In genomic region chr5:6475626-6476312, GRCh38 we compare ENCODE assay signal across 18 cellular contexts. TPM values are rescaled to one million over a fixed set of nuclear protein-coding genes. Genes with fewer than 3 reads are reported as not detected.
A peak's percentile ranks its signal among the peaks of the same experiment; 100 is the strongest.
DNase-seq lines count a peak whose midpoint lies in the region; ATAC-seq and TF ChIP-seq lines count a peak whose summit lies in the region.
"Had no signal": no experiment of that assay in that cellular context is flagged by ENCODE, and none has a peak within 500 bp of the region (broad histone marks: within the 10 kb centered on the region; RNA-seq: fewer than 3 reads in every experiment).

No MANE protein-coding gene starts in this region.

- intact Hi-C loops in HCT116 (cut with micrococcal nuclease), result no loop called here
- intact Hi-C loops in activated T-helper 2 cell treated with anti-CD3 and anti-CD28 coated beads, Interferon-gamma antibody, Interleukin-2, Interleukin-4, amounts not matched to agents 10 μg/mL and 5 μg/mL and 100 μg/mL, durations not matched to agents 14 hours and 24 hours and 36 hours (cut with micrococcal nuclease), result no loop called here

- H2AFZ ChIP-seq in HCT116 (ENCODE audit: low read depth, low read length, poor library complexity, severe bottlenecking), result no peak overlapping the region
- H2AFZ ChIP-seq: parathyroid adenoma had no signal

- H3K36me3 ChIP-seq in HCT116 (ENCODE audit: control insufficient read depth in 1 of 2, insufficient read depth in 2 of 2, low read length in 2 of 2), result no peaks in the 10 kb centered on the region
- no peaks in the 10 kb centered on the region for H3K36me3 ChIP-seq in iPS DF 6.9 (ENCODE audit: control insufficient read depth, insufficient read depth, low read length)
- H3K36me3 ChIP-seq: colonic mucosa had no signal

- no peak for TF ChIP-seq CTCF in HCT116 (IDR thresholded peaks at IDR 0.05 in 2 of 3, conservative IDR thresholded peaks at IDR 0.05 in 1 of 3; ENCODE audit: borderline replicate concordance in 1 of 3, insufficient read depth in 1 of 3, low read depth in 2 of 3, low read length in 2 of 3)

- H3K27me3 ChIP-seq in HCT116 (ENCODE audit: insufficient read depth, low read length), result peaks cover 26% of the 10 kb centered on the region
- no peaks in the 10 kb centered on the region for H3K27me3 ChIP-seq in iPS DF 6.9 (ENCODE audit: control insufficient read depth, insufficient read depth, low read length)
- H3K27me3 ChIP-seq: colonic mucosa had no signal

- H3K36me3 Mint-ChIP-seq in activated naive CD8-positive, alpha-beta T cell treated with anti-CD3 and anti-CD28 coated beads for 36 hours, result no peaks in the 10 kb centered on the region
- no peaks in the 10 kb centered on the region for H3K36me3 Mint-ChIP-seq in activated T-helper 2 cell treated with anti-CD3 and anti-CD28 coated beads, Interferon-gamma antibody, Interleukin-2, Interleukin-4, amounts not matched to agents 10 μg/mL and 5 μg/mL and 100 μg/mL, durations not matched to agents 14 hours and 24 hours and 36 hours (ENCODE audit: low read depth)
- no peaks in the 10 kb centered on the region for H3K36me3 Mint-ChIP-seq in T-helper 2 cell treated with Interferon-gamma antibody and Interleukin-4, amounts not matched to agents 5 μg/mL and 100 μg/mL, for 36 hours (ENCODE audit: low read depth)

- H3K79me2 ChIP-seq in HCT116 (ENCODE audit: insufficient read depth, low read length), result no peaks in the 10 kb centered on the region
- H3K79me2 ChIP-seq: parathyroid adenoma had no signal

- H3K4me3 Mint-ChIP-seq in activated naive CD8-positive, alpha-beta T cell treated with anti-CD3 and anti-CD28 coated beads for 36 hours, result no peak overlapping the region
- H3K4me3 Mint-ChIP-seq in activated T-helper 2 cell treated with anti-CD3 and anti-CD28 coated beads, Interferon-gamma antibody, Interleukin-2, Interleukin-4, amounts not matched to agents 10 μg/mL and 5 μg/mL and 100 μg/mL, durations not matched to agents 14 hours and 24 hours and 36 hours (ENCODE audit: low read depth), result no peak overlapping the region
- no peak overlapping the region for H3K4me3 Mint-ChIP-seq in T-helper 2 cell treated with Interferon-gamma antibody and Interleukin-4, amounts not matched to agents 5 μg/mL and 100 μg/mL, for 36 hours
- H3K4me3 Mint-ChIP-seq: activated CD8-positive, alpha-beta T cell treated with anti-CD3 and anti-CD28 coated beads for 36 hours had no signal

- H3K4me1 Mint-ChIP-seq in activated naive CD8-positive, alpha-beta T cell treated with anti-CD3 and anti-CD28 coated beads for 36 hours, result no peaks in the 10 kb centered on the region
- no peaks in the 10 kb centered on the region for H3K4me1 Mint-ChIP-seq in activated T-helper 2 cell treated with anti-CD3 and anti-CD28 coated beads, Interferon-gamma antibody, Interleukin-2, Interleukin-4, amounts not matched to agents 10 μg/mL and 5 μg/mL and 100 μg/mL, durations not matched to agents 14 hours and 24 hours and 36 hours (ENCODE audit: low read depth)
- H3K4me1 Mint-ChIP-seq in T-helper 2 cell treated with Interferon-gamma antibody and Interleukin-4, amounts not matched to agents 5 μg/mL and 100 μg/mL, for 36 hours (ENCODE audit: low read depth), result no peaks in the 10 kb centered on the region

- H4K20me1 ChIP-seq in HCT116 (ENCODE audit: insufficient read depth), result no peaks in the 10 kb centered on the region

- H3K4me3 ChIP-seq in HCT116 (replicated peaks in 1 of 2; ENCODE audit: low read depth in 1 of 2, low read length in 2 of 2) (no peak overlapping the region), iPS DF 6.9 (ENCODE audit: low read length) (no peak overlapping the region)
- H3K4me3 ChIP-seq: colonic mucosa, smooth muscle cell had no signal

- H3K27ac ChIP-seq in HCT116 (ENCODE audit: low read depth, low read length), result no peak overlapping the region
- H3K27ac ChIP-seq in iPS DF 6.9 (ENCODE audit: low read length), result no peak overlapping the region
- H3K27ac ChIP-seq: colonic mucosa, epithelial cell of prostate, parathyroid adenoma had no signal

- WGBS in iPS DF 6.9 (ENCODE audit: insufficient coverage, insufficient read length), result no CpG with 5 or more reads among the region's 9 CpGs

- RAD21 ChIA-PET in HCT116 (lab: Charles Lee; ENCODE audit: low non-redundant PET in 1 of 2, low total read pairs in 2 of 2, uncharacterized antibody in 2 of 2, unreplicated experiment in 2 of 2), result no interaction called here

- ATAC-seq in HCT116, result peak; percentile 66
- ATAC-seq: activated CD8-positive, alpha-beta T cell treated with anti-CD3 and anti-CD28 coated beads for 36 hours had no signal

- no peak for TF ChIP-seq RAD21 in HCT116 (IDR thresholded peaks at IDR 0.05; ENCODE audit: low read depth)

- CTCF ChIA-PET in HCT116 (lab: Charles Lee), result no interaction called here

- no peaks in the 10 kb centered on the region for H3K9me3 ChIP-seq in HCT116 (ENCODE audit: control insufficient read depth in 1 of 2, insufficient read depth in 1 of 2, low read depth in 1 of 2, low read length in 2 of 2)
- no peaks in the 10 kb centered on the region for H3K9me3 ChIP-seq in iPS DF 6.9 (ENCODE audit: control insufficient read depth, insufficient read depth, low read length)
- H3K9me3 ChIP-seq: colonic mucosa had no signal

- H3K9me3 Mint-ChIP-seq in activated naive CD8-positive, alpha-beta T cell treated with anti-CD3 and anti-CD28 coated beads for 36 hours, result peaks cover 3% of the 10 kb centered on the region
- H3K9me3 Mint-ChIP-seq in activated T-helper 2 cell treated with anti-CD3 and anti-CD28 coated beads, Interferon-gamma antibody, Interleukin-2, Interleukin-4, amounts not matched to agents 10 μg/mL and 5 μg/mL and 100 μg/mL, durations not matched to agents 14 hours and 24 hours and 36 hours, result no peaks in the 10 kb centered on the region
- H3K9me3 Mint-ChIP-seq in T-helper 2 cell treated with Interferon-gamma antibody and Interleukin-4, amounts not matched to agents 5 μg/mL and 100 μg/mL, for 36 hours, result no peaks in the 10 kb centered on the region
- H3K9me3 Mint-ChIP-seq: activated CD8-positive, alpha-beta T cell treated with anti-CD3 and anti-CD28 coated beads for 36 hours had no signal

- no peaks in the 10 kb centered on the region for H3K4me1 ChIP-seq in HCT116 (ENCODE audit: control insufficient read depth in 1 of 2, insufficient read depth in 2 of 2, low read length in 2 of 2)
- H3K4me1 ChIP-seq in iPS DF 6.9 (ENCODE audit: control insufficient read depth, insufficient read depth, low read length), result no peaks in the 10 kb centered on the region
- H3K4me1 ChIP-seq: colonic mucosa, parathyroid adenoma had no signal

- H3K27ac Mint-ChIP-seq in activated naive CD8-positive, alpha-beta T cell treated with anti-CD3 and anti-CD28 coated beads for 36 hours, result no peak overlapping the region
- no peak overlapping the region for H3K27ac Mint-ChIP-seq in activated T-helper 2 cell treated with anti-CD3 and anti-CD28 coated beads, Interferon-gamma antibody, Interleukin-2, Interleukin-4, amounts not matched to agents 10 μg/mL and 5 μg/mL and 100 μg/mL, durations not matched to agents 14 hours and 24 hours and 36 hours
- no peak overlapping the region for H3K27ac Mint-ChIP-seq in T-helper 2 cell treated with Interferon-gamma antibody and Interleukin-4, amounts not matched to agents 5 μg/mL and 100 μg/mL, for 36 hours
- H3K27ac Mint-ChIP-seq: activated CD8-positive, alpha-beta T cell treated with anti-CD3 and anti-CD28 coated beads for 36 hours had no signal

- H3K4me2 ChIP-seq in HCT116 (ENCODE audit: low read length), result no peak overlapping the region
- H3K4me2 ChIP-seq: smooth muscle cell had no signal

- DNase-seq in COLO668 (lab: John Stamatoyannopoulos, UW; ENCODE audit: unreplicated experiment) (peak; percentile 80), HCT116 (ENCODE audit: low read depth, low spot score) (no peak), NCI-H774 (lab: John Stamatoyannopoulos, UW) (peak; percentile 72), iPS DF 6.9 (ENCODE audit: low read depth, low spot score) (peak; percentile 33)
- DNase-seq in activated naive CD8-positive, alpha-beta T cell treated with anti-CD3 and anti-CD28 coated beads for 36 hours, result no peak
- no peak for DNase-seq in activated T-helper 2 cell treated with anti-CD3 and anti-CD28 coated beads, Interferon-gamma antibody, Interleukin-2, Interleukin-4, amounts not matched to agents 10 μg/mL and 5 μg/mL and 100 μg/mL, durations not matched to agents 14 hours and 24 hours and 36 hours (ENCODE audit: low spot score)
- DNase-seq in T-helper 2 cell treated with Interferon-gamma antibody and Interleukin-4, amounts not matched to agents 5 μg/mL and 100 μg/mL, for 36 hours (ENCODE audit: low spot score), result no peak
- no peak for DNase-seq in stimulated activated naive CD4-positive, alpha-beta T cell (lab: John Stamatoyannopoulos, UW)
- DNase-seq: activated CD8-positive, alpha-beta T cell treated with anti-CD3 and anti-CD28 coated beads for 36 hours; colonic mucosa; kidney glomerular epithelial cell; NK-92 treated with Interleukin-12 subunit alpha and Interleukin-12 subunit beta, amount 100 ng/mL, for 24 hours; SIG-M5; stimulated activated naive CD4-positive, alpha-beta T cell treated with Interleukin-2 at 50 U/mL for 16 hours had no signal

- no peaks in the 10 kb centered on the region for H3K9me2 ChIP-seq in HCT116 (ENCODE audit: insufficient read depth)

- POLR2A ChIA-PET in HCT116 (lab: Charles Lee), result no interaction called here

- H3K9ac ChIP-seq in HCT116 (ENCODE audit: low read length), result no peak overlapping the region
- H3K9ac ChIP-seq: parathyroid adenoma had no signal

- no peaks in the 10 kb centered on the region for H3K27me3 Mint-ChIP-seq in activated naive CD8-positive, alpha-beta T cell treated with anti-CD3 and anti-CD28 coated beads for 36 hours
- H3K27me3 Mint-ChIP-seq in activated T-helper 2 cell treated with anti-CD3 and anti-CD28 coated beads, Interferon-gamma antibody, Interleukin-2, Interleukin-4, amounts not matched to agents 10 μg/mL and 5 μg/mL and 100 μg/mL, durations not matched to agents 14 hours and 24 hours and 36 hours (ENCODE audit: low read depth), result peaks cover 8% of the 10 kb centered on the region
- peaks cover 8% of the 10 kb centered on the region for H3K27me3 Mint-ChIP-seq in T-helper 2 cell treated with Interferon-gamma antibody and Interleukin-4, amounts not matched to agents 5 μg/mL and 100 μg/mL, for 36 hours (ENCODE audit: low read depth)

- BruUV-seq in HCT116 (replicated peaks; lab: Mats Ljungman, UMichigan), result no TSS peak

- TF ChIP-seq POLR2A in HCT116 (IDR thresholded peaks at IDR 0.05; ENCODE audit: borderline replicate concordance, extremely low read depth, insufficient read depth, insufficient read length), result no peak

TF ChIP-seq in HCT116, 20 proteins besides CTCF, POLR2A, EP300 and RAD21 (continues in another document):
- TF ChIP-seq SP1 (IDR thresholded peaks at IDR 0.05; ENCODE audit: low read depth) (no peak), FOSL1 (IDR thresholded peaks at IDR 0.05; ENCODE audit: low read depth) (no peak), TCF7L2 (IDR thresholded peaks at IDR 0.05; ENCODE audit: borderline replicate concordance, extremely low read depth, insufficient read depth, insufficient read length) (no peak), EZH2 (IDR thresholded peaks at IDR 0.05) (no peak), CEBPB (IDR thresholded peaks at IDR 0.05; ENCODE audit: low read depth) (no peak)

RNA-seq across cellular contexts. Expression of gene UBE2QL1, which starts 27.1 kb away (rescaled TPM):
- total RNA-seq in HCT116 (2021; ENCODE audit: unreplicated experiment), result not detected
- polyA plus RNA-seq in HCT116 (2012), result not detected in 2 replicates
- total RNA-seq in activated naive CD8-positive, alpha-beta T cell treated with anti-CD3 and anti-CD28 coated beads for 36 hours, result not detected
- total RNA-seq in activated T-helper 2 cell treated with anti-CD3 and anti-CD28 coated beads, Interferon-gamma antibody, Interleukin-2, Interleukin-4, amounts not matched to agents 10 μg/mL and 5 μg/mL and 100 μg/mL, durations not matched to agents 14 hours and 24 hours and 36 hours, result 0.67 and 0.68 TPM in 2 replicates
- total RNA-seq: activated CD8-positive, alpha-beta T cell treated with anti-CD3 and anti-CD28 coated beads for 36 hours; glomerular endothelial cell had no signal

Comparison
In these comparisons a context has a peak if more than half of its experiments do, and no peak if none do; other contexts are left out.
1. DNase-seq: peak in COLO668 (single experiment), NCI-H774 (single experiment) and iPS DF 6.9 (single experiment); none in HCT116 (single experiment), activated naive CD8-positive, alpha-beta T cell treated with anti-CD3 and anti-CD28 coated beads for 36 hours (single experiment), activated T-helper 2 cell treated with anti-CD3 and anti-CD28 coated beads, Interferon-gamma antibody, Interleukin-2, Interleukin-4, amounts not matched to agents 10 μg/mL and 5 μg/mL and 100 μg/mL, durations not matched to agents 14 hours and 24 hours and 36 hours (single experiment), T-helper 2 cell treated with Interferon-gamma antibody and Interleukin-4, amounts not matched to agents 5 μg/mL and 100 μg/mL, for 36 hours (single experiment) and stimulated activated naive CD4-positive, alpha-beta T cell (0 of 6).